35 cellular contexts compared by ENCODE assay signal in genomic region chr2:121872651-121873050, GRCh38.
"Had no signal": no experiment of that assay in that cellular context is flagged by ENCODE, and none has a peak within 500 bp of the region (broad histone marks: within the 10 kb centered on the region; RNA-seq: fewer than 3 reads in every experiment).

No MANE protein-coding gene starts in this region.

- H3K27ac Mint-ChIP-seq: activated B cell treated with CpG ODN at 0.5 μM for 24 hours; activated CD4-positive, alpha-beta memory T cell treated with anti-CD3 and anti-CD28 coated beads for 36 hours; activated CD4-positive, alpha-beta T cell treated with anti-CD3 and anti-CD28 coated beads, Interleukin-2, amount 10 ng/mL, durations not matched to agents 24 days and 14 days; activated CD8-positive, alpha-beta T cell treated with anti-CD3 and anti-CD28 coated beads for 36 hours; activated naive CD4-positive, alpha-beta T cell treated with anti-CD3 and anti-CD28 coated beads for 36 hours; activated naive CD4-positive, alpha-beta T cell treated with anti-CD3 and anti-CD28 coated beads, Interleukin-2, amount 50 U/mL, for 72 hours; activated naive CD8-positive, alpha-beta T cell treated with anti-CD3 and anti-CD28 coated beads for 36 hours; activated T-cell treated with anti-CD3 and anti-CD28 coated beads, Interleukin-2, amount 50 U/mL, for 72 hours; activated T-helper 1 cell treated with anti-CD3 and anti-CD28 coated beads, Interleukin-12 subunit alpha, Interleukin-12 subunit beta, Interleukin-2, Interleukin-4 antibody, amounts not matched to agents 30 ng/mL and 10 ng/mL and 1 ng/mL, durations not matched to agents 14 hours and 24 hours and 36 hours; activated T-helper 17 cell treated with anti-CD3 and anti-CD28 coated beads, Interleukin-2, amount 50 U/mL, for 72 hours; T-helper 1 cell treated with Interleukin-12 subunit alpha and Interleukin-12 subunit beta and Interleukin-4 antibody, amounts not matched to agents 30 μg/mL and 1 μg/mL, for 36 hours; T-helper 2 cell treated with Interferon-gamma antibody and Interleukin-4, amounts not matched to agents 5 μg/mL and 100 μg/mL, for 36 hours had no signal

- H3K9me3 Mint-ChIP-seq: activated B cell treated with CpG ODN at 0.5 μM for 24 hours; activated CD4-positive, alpha-beta memory T cell treated with anti-CD3 and anti-CD28 coated beads for 36 hours; activated CD4-positive, alpha-beta T cell treated with anti-CD3 and anti-CD28 coated beads, Interleukin-2, amount 10 ng/mL, durations not matched to agents 24 days and 14 days; activated CD8-positive, alpha-beta T cell treated with anti-CD3 and anti-CD28 coated beads for 36 hours; activated naive CD4-positive, alpha-beta T cell treated with anti-CD3 and anti-CD28 coated beads for 36 hours; activated naive CD4-positive, alpha-beta T cell treated with anti-CD3 and anti-CD28 coated beads, Interleukin-2, amount 50 U/mL, for 72 hours; activated naive CD8-positive, alpha-beta T cell treated with anti-CD3 and anti-CD28 coated beads for 36 hours; activated T-cell treated with anti-CD3 and anti-CD28 coated beads, Interleukin-2, amount 50 U/mL, for 4 hours; activated T-cell treated with anti-CD3 and anti-CD28 coated beads, Interleukin-2, amount 50 U/mL, for 72 hours; activated T-helper 1 cell treated with anti-CD3 and anti-CD28 coated beads, Interleukin-12 subunit alpha, Interleukin-12 subunit beta, Interleukin-2, Interleukin-4 antibody, amounts not matched to agents 30 ng/mL and 10 ng/mL and 1 ng/mL, durations not matched to agents 14 hours and 24 hours and 36 hours; activated T-helper 17 cell treated with anti-CD3 and anti-CD28 coated beads, Interleukin-2, amount 50 U/mL, for 72 hours; T-helper 1 cell treated with Interleukin-12 subunit alpha and Interleukin-12 subunit beta and Interleukin-4 antibody, amounts not matched to agents 30 μg/mL and 1 μg/mL, for 36 hours; T-helper 2 cell treated with Interferon-gamma antibody and Interleukin-4, amounts not matched to agents 5 μg/mL and 100 μg/mL, for 36 hours had no signal

- DNase-seq: activated B cell treated with CpG ODN at 0.5 μM for 24 hours; activated CD4-positive, alpha-beta memory T cell treated with anti-CD3 and anti-CD28 coated beads for 36 hours; activated CD4-positive, alpha-beta T cell treated with anti-CD3 and anti-CD28 coated beads for 4 hours; activated CD4-positive, alpha-beta T cell treated with anti-CD3 and anti-CD28 coated beads, Interleukin-2, amount 10 ng/mL, durations not matched to agents 24 days and 14 days; activated CD4-positive, alpha-beta T cell treated with anti-CD3 and anti-CD28 coated beads, Interleukin-2, amount 50 U/mL, for 1 hour; activated CD4-positive, alpha-beta T cell treated with anti-CD3 and anti-CD28 coated beads, Interleukin-2, amount 50 U/mL, for 4 hours; activated CD4-positive, CD25-positive, alpha-beta regulatory T cell treated with anti-CD3 and anti-CD28 coated beads, Interleukin-2, amount 50 U/mL, for 72 hours; activated CD8-positive, alpha-beta memory T cell treated with anti-CD3 and anti-CD28 coated beads, Interleukin-2, amount 50 U/mL, for 4 hours; activated CD8-positive, alpha-beta T cell treated with anti-CD3 and anti-CD28 coated beads for 36 hours; activated effector memory CD4-positive, alpha-beta T cell treated with anti-CD3 and anti-CD28 coated beads, Interleukin-2, amount 50 U/mL, for 16 hours; activated gamma-delta T cell treated with Interleukin-2 at 50 U/mL for 16 hours; activated naive CD4-positive, alpha-beta T cell; activated naive CD4-positive, alpha-beta T cell treated with anti-CD3 and anti-CD28 coated beads for 36 hours; activated naive CD4-positive, alpha-beta T cell treated with anti-CD3 and anti-CD28 coated beads, Interleukin-2, amount 50 U/mL, for 16 hours; activated naive CD8-positive, alpha-beta T cell treated with anti-CD3 and anti-CD28 coated beads for 36 hours; activated T-cell treated with anti-CD3 and anti-CD28 coated beads for 4 hours; activated T-cell treated with anti-CD3 and anti-CD28 coated beads, Interleukin-2, amount 50 U/mL, for 1 hour; activated T-cell treated with anti-CD3 and anti-CD28 coated beads, Interleukin-2, amount 50 U/mL, for 4 hours; activated T-cell treated with anti-CD3 and anti-CD28 coated beads, Interleukin-2, amount 50 U/mL, for 72 hours; adrenal gland; amniotic stem cell; aorta; body of pancreas; brain microvascular endothelial cell; central memory CD4-positive, alpha-beta T cell; T-helper 1 cell; T-helper 2 cell; T-helper 9 cell had no signal

- H3K4me1 ChIP-seq: adrenal gland, body of pancreas, breast epithelium had no signal

- H3K4me1 Mint-ChIP-seq: activated B cell treated with CpG ODN at 0.5 μM for 24 hours; activated CD4-positive, alpha-beta T cell treated with anti-CD3 and anti-CD28 coated beads, Interleukin-2, amount 10 ng/mL, durations not matched to agents 24 days and 14 days; activated naive CD8-positive, alpha-beta T cell treated with anti-CD3 and anti-CD28 coated beads for 36 hours; activated T-helper 17 cell treated with anti-CD3 and anti-CD28 coated beads, Interleukin-2, amount 50 U/mL, for 72 hours had no signal

- H3K27me3 Mint-ChIP-seq: activated B cell treated with CpG ODN at 0.5 μM for 24 hours; activated CD8-positive, alpha-beta T cell treated with anti-CD3 and anti-CD28 coated beads for 36 hours had no signal

- ATAC-seq: activated CD8-positive, alpha-beta T cell treated with anti-CD3 and anti-CD28 coated beads for 36 hours; activated naive CD4-positive, alpha-beta T cell treated with anti-CD3 and anti-CD28 coated beads, Interleukin-2, amount 50 U/mL, for 72 hours; activated T-cell treated with anti-CD3 and anti-CD28 coated beads, Interleukin-2, amount 50 U/mL, for 4 hours; activated T-cell treated with anti-CD3 and anti-CD28 coated beads, Interleukin-2, amount 50 U/mL, for 72 hours; activated T-helper 17 cell treated with anti-CD3 and anti-CD28 coated beads, Interleukin-2, amount 50 U/mL, for 72 hours; body of pancreas had no signal

- H3K27ac ChIP-seq: adrenal gland, body of pancreas, brain microvascular endothelial cell, breast epithelium, VCaP had no signal

- H3K4me3 ChIP-seq: adrenal gland, body of pancreas, breast epithelium had no signal

- H3K36me3 ChIP-seq: adrenal gland, brain microvascular endothelial cell, breast epithelium had no signal

- H3K4me3 Mint-ChIP-seq: activated B cell treated with CpG ODN at 0.5 μM for 24 hours; activated CD4-positive, alpha-beta memory T cell treated with anti-CD3 and anti-CD28 coated beads for 36 hours; activated CD4-positive, alpha-beta T cell treated with anti-CD3 and anti-CD28 coated beads, Interleukin-2, amount 10 ng/mL, durations not matched to agents 24 days and 14 days; activated CD8-positive, alpha-beta T cell treated with anti-CD3 and anti-CD28 coated beads for 36 hours; activated naive CD4-positive, alpha-beta T cell treated with anti-CD3 and anti-CD28 coated beads for 36 hours; activated naive CD8-positive, alpha-beta T cell treated with anti-CD3 and anti-CD28 coated beads for 36 hours; activated T-cell treated with anti-CD3 and anti-CD28 coated beads, Interleukin-2, amount 50 U/mL, for 4 hours; activated T-cell treated with anti-CD3 and anti-CD28 coated beads, Interleukin-2, amount 50 U/mL, for 72 hours; activated T-helper 1 cell treated with anti-CD3 and anti-CD28 coated beads, Interleukin-12 subunit alpha, Interleukin-12 subunit beta, Interleukin-2, Interleukin-4 antibody, amounts not matched to agents 30 ng/mL and 10 ng/mL and 1 ng/mL, durations not matched to agents 14 hours and 24 hours and 36 hours; activated T-helper 17 cell treated with anti-CD3 and anti-CD28 coated beads, Interleukin-2, amount 50 U/mL, for 72 hours; T-helper 1 cell treated with Interleukin-12 subunit alpha and Interleukin-12 subunit beta and Interleukin-4 antibody, amounts not matched to agents 30 μg/mL and 1 μg/mL, for 36 hours; T-helper 2 cell treated with Interferon-gamma antibody and Interleukin-4, amounts not matched to agents 5 μg/mL and 100 μg/mL, for 36 hours had no signal

- H3K9me3 ChIP-seq: adrenal gland, body of pancreas, breast epithelium had no signal

- H3K27me3 ChIP-seq: adrenal gland, body of pancreas, brain microvascular endothelial cell, breast epithelium had no signal

- H3K36me3 Mint-ChIP-seq: activated CD4-positive, alpha-beta memory T cell treated with anti-CD3 and anti-CD28 coated beads for 36 hours; activated naive CD4-positive, alpha-beta T cell treated with anti-CD3 and anti-CD28 coated beads, Interleukin-2, amount 50 U/mL, for 72 hours; activated naive CD8-positive, alpha-beta T cell treated with anti-CD3 and anti-CD28 coated beads for 36 hours had no signal
